Comparison of ENCODE assay signal across 24 cellular contexts in the genomic region with DNA sequence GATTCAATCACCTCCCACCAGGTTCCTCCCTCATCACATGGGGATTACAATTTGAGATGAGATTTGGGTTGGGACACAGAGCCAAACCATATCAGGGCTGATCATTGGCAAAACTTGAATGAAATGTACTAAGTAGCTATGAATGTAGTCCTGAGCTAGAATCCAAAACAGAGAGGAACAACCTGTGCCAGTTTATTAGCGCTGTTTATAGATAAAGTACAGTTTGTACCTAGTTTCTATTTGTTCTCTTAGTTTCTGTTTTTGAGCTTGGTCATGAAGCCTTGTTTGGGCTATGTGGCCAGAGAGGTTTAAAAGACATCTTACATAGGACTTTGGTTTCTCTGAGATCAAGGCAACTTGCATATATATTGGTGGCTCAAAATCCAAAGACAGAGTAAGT.
"Had no signal": no experiment of that assay in that cellular context is flagged by ENCODE, and none has a peak within 500 bp of the region (broad histone marks: within the 10 kb centered on the region; RNA-seq: fewer than 3 reads in every experiment).

No MANE protein-coding gene starts in this region.

- H3K27ac Mint-ChIP-seq: naive thymus-derived CD4-positive, alpha-beta T cell; stimulated activated naive B cell treated with anti-CD40 and anti-IgM and Interleukin-4, amounts not matched to agents 10 μg/mL and 1 μg/mL and 100 μg/mL, for 72 hours had no signal

- H3K36me3 Mint-ChIP-seq: naive thymus-derived CD4-positive, alpha-beta T cell; stimulated activated naive B cell treated with anti-CD40 and anti-IgM and Interleukin-4, amounts not matched to agents 10 μg/mL and 1 μg/mL and 100 μg/mL, for 72 hours had no signal

- DNase-seq: central memory CD4-positive, alpha-beta T cell; cortex of kidney; dorsolateral prefrontal cortex; effector CD8-positive, alpha-beta T cell; head of caudate nucleus; kidney; left colon; mammary epithelial cell; naive thymus-derived CD4-positive, alpha-beta T cell; posterior cingulate gyrus; right lobe of liver; spleen; stimulated activated CD4-positive, alpha-beta T cell treated with anti-CD3 and anti-CD28 coated beads, Interleukin-15, amount 100 ng/mL, for 24 hours; stimulated activated CD4-positive, alpha-beta T cell treated with anti-CD3 and anti-CD28 coated beads, Interleukin-1b, Interleukin-23, amount 100 ng/mL, for 48 hours; stimulated activated CD4-positive, alpha-beta T cell treated with anti-CD3 and anti-CD28 coated beads, Interleukin-4, amount 100 ng/mL, for 4 hours; stimulated activated naive B cell treated with anti-CD40 and anti-IgM and Interleukin-4, amounts not matched to agents 10 μg/mL and 1 μg/mL and 100 μg/mL, for 72 hours; thyroid gland; upper lobe of left lung; uterus had no signal

- H3K36me3 ChIP-seq: neutrophil, right lobe of liver, spleen, suprapubic skin, thyroid gland, upper lobe of left lung, uterus had no signal

- H3K27me3 Mint-ChIP-seq: stimulated activated naive B cell treated with anti-CD40 and anti-IgM and Interleukin-4, amounts not matched to agents 10 μg/mL and 1 μg/mL and 100 μg/mL, for 72 hours had no signal

- H3K4me3 ChIP-seq: dorsolateral prefrontal cortex, hepatocyte, right lobe of liver, spleen, suprapubic skin, thyroid gland, upper lobe of left lung, uterus had no signal

- H3K27ac ChIP-seq: dorsolateral prefrontal cortex, epithelial cell of prostate, foreskin keratinocyte, hepatocyte, neutrophil, right lobe of liver, spleen, suprapubic skin, thyroid gland, upper lobe of left lung, uterus had no signal

- H3K9me3 ChIP-seq: neutrophil, right lobe of liver, spleen, suprapubic skin, thyroid gland, upper lobe of left lung, uterus had no signal

- H3K4me1 ChIP-seq: foreskin keratinocyte, right lobe of liver, spleen, suprapubic skin, thyroid gland, upper lobe of left lung, uterus had no signal

- H3K27me3 ChIP-seq: dorsolateral prefrontal cortex, hepatocyte, neutrophil, right lobe of liver, spleen, suprapubic skin, thyroid gland, upper lobe of left lung, uterus had no signal

- H3K9me3 Mint-ChIP-seq: stimulated activated naive B cell treated with anti-CD40 and anti-IgM and Interleukin-4, amounts not matched to agents 10 μg/mL and 1 μg/mL and 100 μg/mL, for 72 hours had no signal

- H3K4me1 Mint-ChIP-seq: naive thymus-derived CD4-positive, alpha-beta T cell; stimulated activated naive B cell treated with anti-CD40 and anti-IgM and Interleukin-4, amounts not matched to agents 10 μg/mL and 1 μg/mL and 100 μg/mL, for 72 hours had no signal

- ATAC-seq: foreskin keratinocyte; left colon; naive thymus-derived CD4-positive, alpha-beta T cell; right lobe of liver; stimulated activated naive B cell treated with anti-CD40 and anti-IgM and Interleukin-4, amounts not matched to agents 10 μg/mL and 1 μg/mL and 100 μg/mL, for 72 hours had no signal

- FAIRE-seq: kidney had no signal

- H3K4me3 Mint-ChIP-seq: naive thymus-derived CD4-positive, alpha-beta T cell; stimulated activated naive B cell treated with anti-CD40 and anti-IgM and Interleukin-4, amounts not matched to agents 10 μg/mL and 1 μg/mL and 100 μg/mL, for 72 hours had no signal
